ENCODE assay signal across 8 cellular contexts in genomic region chr1:92485374-92486250, GRCh38. TPM values are rescaled to one million over a fixed set of nuclear protein-coding genes. Genes with fewer than 3 reads are reported as not detected.
DNase-seq lines count a peak whose midpoint lies in the region; ATAC-seq, FAIRE-seq and TF ChIP-seq lines count a peak whose summit lies in the region.

No MANE protein-coding gene starts in this region.

- FAIRE-seq in A549 (lab: Jason Lieb, UNC): no peak

- H3K4me1 Mint-ChIP-seq in endodermal cell: peaks cover 28% of the 10 kb centered on the region
- peaks cover 29 to 39% of the 10 kb centered on the region in 2 donors for H3K4me1 Mint-ChIP-seq in natural killer cell treated with Interleukin-12 subunit alpha and Interleukin-12 subunit beta and Interleukin-15 and Interleukin-18, amount 100 ng/mL, for 72 hours (ENCODE audit: low read depth in 2 of 2)

- H3K27me3 Mint-ChIP-seq in endodermal cell (ENCODE audit: insufficient read depth): peaks cover 87% of the 10 kb centered on the region
- no peaks in the 10 kb centered on the region for H3K27me3 Mint-ChIP-seq in natural killer cell treated with Interleukin-12 subunit alpha and Interleukin-12 subunit beta and Interleukin-15 and Interleukin-18, amount 100 ng/mL, for 72 hours

- TF ChIP-seq RAD21 in A549 (conservative IDR thresholded peaks at IDR 0.05 in 1 of 2, IDR thresholded peaks at IDR 0.05 in 1 of 2): no peak

- POLR2A ChIA-PET in A549 (lab: Yijun Ruan, JAX): no interaction called here

- no peak overlapping the region for H3K27ac Mint-ChIP-seq in endodermal cell
- peak overlapping the region; percentile 88 to 96 for H3K27ac Mint-ChIP-seq in natural killer cell treated with Interleukin-12 subunit alpha and Interleukin-12 subunit beta and Interleukin-15 and Interleukin-18, amount 100 ng/mL, for 72 hours

- H3K36me3 ChIP-seq in endodermal cell (ENCODE audit: control insufficient read depth, insufficient read depth, low read length) (no peaks in the 10 kb centered on the region), subcutaneous abdominal adipose tissue (ENCODE audit: control insufficient read depth in 5 of 5, insufficient read depth in 5 of 5, low read length in 5 of 5) (no peaks in the 10 kb centered on the region)

- H3K27me3 ChIP-seq in endodermal cell (ENCODE audit: control insufficient read depth, insufficient read depth, low read length, poor library complexity, severe bottlenecking) (peaks cover 93% of the 10 kb centered on the region), subcutaneous abdominal adipose tissue (ENCODE audit: control insufficient read depth in 5 of 5, insufficient read depth in 4 of 5, low read length in 5 of 5) (peaks cover 27 to 62% (median 50%) of the 10 kb centered on the region in 5 donors)

- H3K36me3 Mint-ChIP-seq in endodermal cell (ENCODE audit: low read depth): no peaks in the 10 kb centered on the region
- no peaks in the 10 kb centered on the region for H3K36me3 Mint-ChIP-seq in natural killer cell treated with Interleukin-12 subunit alpha and Interleukin-12 subunit beta and Interleukin-15 and Interleukin-18, amount 100 ng/mL, for 72 hours

- TF ChIP-seq CTCF in A549 (IDR thresholded peaks at IDR 0.05) (no peak; the same call in 2 of the 3 replicates), endodermal cell (conservative IDR thresholded peaks at IDR 0.05) (peak; percentile 71)

- ATAC-seq in A549 (peak; percentile 59 to 76), GM18520 (IDR thresholded peaks at IDR 0.05; ENCODE audit: unreplicated experiment) (peak; percentile 43), HG03039 (IDR thresholded peaks at IDR 0.05; ENCODE audit: unreplicated experiment) (peak; percentile 40)
- ATAC-seq in natural killer cell treated with Interleukin-12 subunit alpha and Interleukin-12 subunit beta and Interleukin-15 and Interleukin-18, amount 100 ng/mL, for 72 hours: peak; percentile 67 to 81

- peak overlapping the region; percentile 60 for H3K4me3 Mint-ChIP-seq in endodermal cell
- peak overlapping the region; percentile 99 for H3K4me3 Mint-ChIP-seq in natural killer cell treated with Interleukin-12 subunit alpha and Interleukin-12 subunit beta and Interleukin-15 and Interleukin-18, amount 100 ng/mL, for 72 hours

- CTCF ChIA-PET in A549 (lab: Yijun Ruan, JAX): interaction anchor here (0.6 to 2.5 kb wide), 6 partner anchors 8 to 319 kb away, joined by 3 to 11 read pairs (median 5); no protein-coding TSS in a partner anchor

- no peaks in the 10 kb centered on the region for H3K9me3 Mint-ChIP-seq in endodermal cell
- no peaks in the 10 kb centered on the region for H3K9me3 Mint-ChIP-seq in natural killer cell treated with Interleukin-12 subunit alpha and Interleukin-12 subunit beta and Interleukin-15 and Interleukin-18, amount 100 ng/mL, for 72 hours

- H3K4me1 ChIP-seq in A549 (peaks cover 28% of the 10 kb centered on the region; the same call in 2 of the 3 replicates), endodermal cell (ENCODE audit: control insufficient read depth, insufficient read depth, low read length) (peaks cover 19% of the 10 kb centered on the region), subcutaneous abdominal adipose tissue (ENCODE audit: control insufficient read depth in 5 of 5, insufficient read depth in 5 of 5, low read length in 5 of 5) (peaks cover 2 to 63% (median 59%) of the 10 kb centered on the region in 5 donors)

- DNase-seq in A549 (ENCODE audit: low read depth in 1 of 2, low spot score in 1 of 2) (peak in 1 of 2 experiments; percentile 53), NCI-H345 (lab: John Stamatoyannopoulos, UW) (peak; percentile 78), endodermal cell (peak; percentile 88)
- DNase-seq in activated CD4-positive, alpha-beta T cell treated with anti-CD3 and anti-CD28 coated beads, Interleukin-2, amount 50 U/mL, for 48 hours: peak; percentile 86 to 90
- peak; percentile 90 for DNase-seq in natural killer cell treated with Interleukin-12 subunit alpha and Interleukin-12 subunit beta and Interleukin-15 and Interleukin-18, amount 100 ng/mL, for 72 hours (ENCODE audit: low spot score)

- WGBS in A549 (ENCODE audit: missing lambda C conversion rate): 0% methylated on average over 8 of the region's 82 CpGs
- WGBS in endodermal cell (ENCODE audit: insufficient coverage in 1 of 2, insufficient read length in 1 of 2), 2 experiments: 1 to 2% methylated on average over 20 to 82 of the region's 82 CpGs

- H3K9ac ChIP-seq in endodermal cell (ENCODE audit: extremely low read depth, low read length, poor library complexity, severe bottlenecking) (no peak overlapping the region), subcutaneous abdominal adipose tissue (ENCODE audit: low read length in 5 of 5) (peak overlapping the region in 1 of 5 donors; percentile 17)

- TF ChIP-seq EP300 in A549 (IDR thresholded peaks at IDR 0.05): no peak

- H3K4me2 ChIP-seq in A549: peak overlapping the region; percentile 99

- H3K9me3 ChIP-seq in A549 (no peaks in the 10 kb centered on the region), endodermal cell (ENCODE audit: control insufficient read depth, low read length) (no peaks in the 10 kb centered on the region), subcutaneous abdominal adipose tissue (ENCODE audit: control insufficient read depth in 5 of 5, low read length in 5 of 5) (no peaks in the 10 kb centered on the region)

- peak overlapping the region; percentile 35 to 73; a peak in 3 of 6 replicates for H3K27ac ChIP-seq in A549
- no peak overlapping the region for H3K27ac ChIP-seq in endodermal cell (ENCODE audit: low read depth, low read length)
- no peak overlapping the region for H3K27ac ChIP-seq in subcutaneous abdominal adipose tissue (ENCODE audit: low read depth, low read length)

- TF ChIP-seq POLR2A in A549 (IDR thresholded peaks at IDR 0.05; ENCODE audit: low read length): no peak

- H3K4me3 ChIP-seq in A549: peak overlapping the region; percentile 66
- peak overlapping the region; percentile 73 for H3K4me3 ChIP-seq in endodermal cell (ENCODE audit: low read length)
- peak overlapping the region; percentile 61 to 73 (median 63) for H3K4me3 ChIP-seq in subcutaneous abdominal adipose tissue (ENCODE audit: low read depth in 1 of 5, low read length in 5 of 5)

TF ChIP-seq in A549, 52 proteins besides CTCF, POLR2A, EP300 and RAD21:
- TF ChIP-seq RNF2 (IDR thresholded peaks at IDR 0.05; ENCODE audit: borderline replicate concordance, low read depth) (peak; percentile 65; the same call in 1 of the 2 replicates), CHD4 (IDR thresholded peaks at IDR 0.05; ENCODE audit: borderline replicate concordance) (no peak)

RNA-seq across cellular contexts. Expression of gene GFI1, which starts 1.1 kb away (rescaled TPM):
- polyA plus RNA-seq in A549 (2011; rRNA removed) (0.15 and 0.18 TPM in 2 replicates), A549 (2017; fragmentation: RNase III; extraction: RNeasy Plus Mini Kit Qiagen cat#74134 plus additional on column Dnase treatment) (0.04 to 0.08 TPM (median 0.08 TPM) in 3 replicates)
- 0.15 and 0.18 TPM in 2 replicates for polyA plus RNA-seq in A549 (2012; cell fraction: cytosol; rRNA removed)
- polyA plus RNA-seq in A549 (2012; cell fraction: nucleus; rRNA removed): 0.35 and 0.47 TPM in 2 replicates
- 0.08 and 0.63 TPM in 2 replicates for polyA minus RNA-seq in A549 (2011; rRNA and poly(A)+ RNA removed)
- under 1 TPM; 0.20 to 0.24 TPM for total RNA-seq in endodermal cell
- polyA plus RNA-seq in endodermal cell (2013, experiment 1 of 2): 0.32 TPM
- polyA plus RNA-seq in endodermal cell (2013, experiment 2 of 2): 0.21 TPM
- 10 to 100 TPM; 35.4 to 78.5 TPM for total RNA-seq in natural killer cell treated with Interleukin-12 subunit alpha and Interleukin-12 subunit beta and Interleukin-15 and Interleukin-18, amount 100 ng/mL, for 72 hours

Comparison
In these comparisons a context has a peak if more than half of its experiments do, and no peak if none do; other contexts are left out.
1. H3K27ac ChIP-seq: peak in A549 (2 of 2); none in endodermal cell (single experiment) and subcutaneous abdominal adipose tissue (single experiment).
2. RNA of gene GFI1, which starts 1.1 kb away (total RNA-seq): 35.4 to 78.5 TPM in natural killer cell treated with Interleukin-12 subunit alpha and Interleukin-12 subunit beta and Interleukin-15 and Interleukin-18, amount 100 ng/mL, for 72 hours; 0.20 to 0.24 TPM in endodermal cell; every median in the first group is over 10 times any median in the second.
3. Peak in every context shown above with its lines, with median percentiles within 50 percentile points of each other: ATAC-seq and H3K4me3 ChIP-seq.